8 cellular contexts compared by ENCODE assay signal in genomic region chr10:122373713-122374112, GRCh38.
A peak's percentile ranks its signal among the peaks of the same experiment; 100 is the strongest.
DNase-seq lines count a peak whose midpoint lies in the region; ATAC-seq, FAIRE-seq and TF ChIP-seq lines count a peak whose summit lies in the region.

No MANE protein-coding gene starts in this region.

- no peaks in the 10 kb centered on the region for H3K9me3 Mint-ChIP-seq in nephron progenitor cell

- no peaks in the 10 kb centered on the region for H3K9me3 ChIP-seq in RWPE2 (ENCODE audit: severe bottlenecking)

- H3K27me3 ChIP-seq in RWPE2 (ENCODE audit: insufficient read depth, poor library complexity, severe bottlenecking) = no peaks in the 10 kb centered on the region

- H3K4me1 Mint-ChIP-seq in nephron progenitor cell = peaks cover 31% of the 10 kb centered on the region

- no peak for FAIRE-seq in H54 (lab: Jason Lieb, UNC)

- DNase-seq in ELR (ENCODE audit: low read depth) (peak; percentile 11), RWPE2 (ENCODE audit: low spot score) (no peak), epithelial cell of prostate (ENCODE audit: low read depth, low spot score) (no peak), nephron progenitor cell (no peak), NCI-H1092 treated with DMSO at 0.1 percent for 48 hours (lab: John Stamatoyannopoulos, UW) (no peak), H54 (ENCODE audit: insufficient read length, low spot score) (no peak), DMS153 (lab: John Stamatoyannopoulos, UW) (no peak), NCI-H1417 (lab: John Stamatoyannopoulos, UW) (no peak)

- no peaks in the 10 kb centered on the region for H3K36me3 Mint-ChIP-seq in nephron progenitor cell (ENCODE audit: low read depth)

- peak overlapping the region; percentile 87 for H3K4me3 ChIP-seq in RWPE2 (ENCODE audit: severe bottlenecking)

- H3K27ac ChIP-seq in RWPE2 (ENCODE audit: poor library complexity, severe bottlenecking) (peak overlapping the region; percentile 73), epithelial cell of prostate (peak overlapping the region; percentile 91)

- H3K4me3 Mint-ChIP-seq in nephron progenitor cell = peak overlapping the region; percentile 90

- TF ChIP-seq POLR2A in H54 (IDR thresholded peaks at IDR 0.05; ENCODE audit: low read depth, low read length) = no peak

- H3K4me1 ChIP-seq in RWPE2 (ENCODE audit: insufficient read depth, poor library complexity, severe bottlenecking) = peaks cover 21% of the 10 kb centered on the region

- H3K27ac Mint-ChIP-seq in nephron progenitor cell = no peak overlapping the region

- peak; percentile 32; the same call in 2 of the 3 replicates for ATAC-seq in RWPE2 (ENCODE audit: low read depth)

- TF ChIP-seq CTCF in RWPE2 (IDR thresholded peaks at IDR 0.05; ENCODE audit: poor library complexity, severe bottlenecking) (no peak), nephron progenitor cell (IDR thresholded peaks at IDR 0.05) (no peak)

- no peaks in the 10 kb centered on the region for H3K36me3 ChIP-seq in RWPE2 (ENCODE audit: low read depth)

- peaks cover 50% of the 10 kb centered on the region for H3K27me3 Mint-ChIP-seq in nephron progenitor cell (ENCODE audit: low read depth, poor library complexity)
